ENCODE assay signal across 8 cellular contexts in the genomic region with DNA sequence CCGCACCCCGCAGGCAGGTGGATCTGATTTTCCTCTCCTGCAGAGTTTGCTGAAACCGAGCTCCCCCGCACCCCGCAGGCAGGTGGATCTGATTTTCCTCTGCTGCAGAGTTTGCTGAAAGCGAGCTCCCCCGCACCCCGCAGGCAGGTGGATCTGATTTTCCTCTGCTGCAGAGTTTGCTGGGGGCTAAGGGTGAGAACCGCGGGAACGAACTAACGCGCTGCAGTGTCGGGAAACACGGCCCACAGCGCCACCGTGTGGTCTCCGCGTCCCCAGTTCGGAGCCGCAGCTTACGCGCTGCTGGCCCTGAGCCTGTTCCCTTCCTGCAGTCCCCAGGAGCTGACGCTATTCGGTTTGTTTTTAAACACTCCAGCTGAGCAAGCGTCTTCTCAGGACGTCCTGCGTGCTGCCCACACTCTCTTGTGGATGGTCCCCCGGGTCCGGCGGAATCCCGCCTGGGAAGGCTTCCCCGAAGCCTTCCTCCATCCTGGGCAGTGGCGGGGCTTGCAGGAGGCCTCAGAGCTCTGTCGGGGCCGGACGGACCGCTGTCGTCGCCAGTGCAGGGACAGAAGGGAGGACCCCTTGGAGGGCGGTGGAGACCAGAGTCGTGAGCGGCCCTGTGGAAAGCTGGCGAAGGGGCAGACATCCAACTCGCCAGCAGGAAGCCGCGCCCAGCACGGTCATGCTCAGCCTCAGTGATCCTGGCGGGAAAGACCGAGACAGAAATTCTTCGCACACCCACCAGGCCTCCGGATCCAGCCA.
DNase-seq lines count a peak whose midpoint lies in the region; ATAC-seq and TF ChIP-seq lines count a peak whose summit lies in the region.

No MANE protein-coding gene starts in this region.

- peak; percentile 49 for DNase-seq in SIG-M5 treated with dmso at 0.1 percent for 504 hours (lab: John Stamatoyannopoulos, UW; ENCODE audit: unreplicated experiment)
- no peak for DNase-seq in SIG-M5 (lab: John Stamatoyannopoulos, UW)
- DNase-seq in NCI-H446 (lab: John Stamatoyannopoulos, UW), result peak; percentile 83 to 95
- DNase-seq in activated CD4-positive, alpha-beta T cell treated with anti-CD3 and anti-CD28 coated beads for 4 hours, result peak; percentile 71 to 80
- DNase-seq in choroid plexus epithelial cell (ENCODE audit: low read depth), result peak; percentile 89
- DNase-seq in left lobe of liver (ENCODE audit: low spot score), result peak; percentile 79
- peak; percentile 86 to 87 for DNase-seq in stimulated activated CD4-positive, alpha-beta T cell treated with anti-CD3 and anti-CD28 coated beads, Interleukin-2, amount 100 ng/mL, for 24 hours

- TF ChIP-seq CTCF in choroid plexus epithelial cell (conservative IDR thresholded peaks at IDR 0.05; ENCODE audit: low read depth, low read length), result peak; percentile 89

- ATAC-seq in HG03097 (IDR thresholded peaks at IDR 0.05; ENCODE audit: low FRiP score, unreplicated experiment), result peak; percentile 81
- ATAC-seq in left lobe of liver, result peak; percentile 97

- peak overlapping the region; percentile 29 for H3K4me3 ChIP-seq in choroid plexus epithelial cell (ENCODE audit: low read depth, low read length)
